12 cellular contexts compared by ENCODE assay signal in the genomic region with DNA sequence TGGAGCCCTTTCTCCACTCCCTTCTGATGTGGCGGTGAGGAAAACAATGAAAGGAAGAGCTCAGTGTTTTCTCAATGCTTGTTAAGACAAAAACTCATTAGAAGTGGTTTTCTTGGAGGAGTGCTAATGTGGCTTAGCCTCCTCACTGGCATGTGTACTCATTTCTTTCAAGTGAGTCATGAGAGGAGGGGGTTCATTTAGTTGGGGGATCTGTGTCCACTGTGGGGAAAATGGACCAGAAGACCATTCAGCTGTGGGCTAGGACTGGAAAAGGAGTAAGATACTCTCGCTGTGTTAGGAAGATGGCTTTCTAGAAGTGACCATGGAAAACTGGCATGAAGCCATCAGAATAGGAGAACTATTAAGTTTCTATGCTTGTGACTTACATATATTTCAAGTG. TPM values are rescaled to one million over a fixed set of nuclear protein-coding genes. Genes with fewer than 3 reads are reported as not detected.
DNase-seq lines count a peak whose midpoint lies in the region; ATAC-seq and TF ChIP-seq lines count a peak whose summit lies in the region.
"Had no signal": no experiment of that assay in that cellular context is flagged by ENCODE, and none has a peak within 500 bp of the region (broad histone marks: within the 10 kb centered on the region; RNA-seq: fewer than 3 reads in every experiment).

No MANE protein-coding gene starts in this region.

- H3K27ac Mint-ChIP-seq in natural killer cell treated with Interleukin-12 subunit alpha and Interleukin-12 subunit beta and Interleukin-15 and Interleukin-18, amount 100 ng/mL, for 72 hours, result peak overlapping the region; percentile 52 to 78
- H3K27ac Mint-ChIP-seq: endodermal cell had no signal

- DNase-seq in HT1080 (ENCODE audit: low read depth) (peak; percentile 43), breast epithelium (ENCODE audit: low spot score in 2 of 2) (no peak), posterior cingulate gyrus (no peak), D341Med (ENCODE audit: low spot score) (no peak), NCI-H1417 treated with DMSO at 0.1 percent for 48 hours (lab: John Stamatoyannopoulos, UW) (no peak)
- no peak for DNase-seq in natural killer cell treated with Interleukin-12 subunit alpha and Interleukin-12 subunit beta and Interleukin-15 and Interleukin-18, amount 100 ng/mL, for 72 hours (ENCODE audit: low spot score)
- DNase-seq in stimulated activated CD4-positive, alpha-beta T cell treated with anti-CD3 and anti-CD28 coated beads, Interleukin-15, amount 100 ng/mL, for 24 hours, result no peak
- DNase-seq: endodermal cell had no signal

- no peak for TF ChIP-seq POLR2A in breast epithelium (IDR thresholded peaks at IDR 0.05)

- H3K27ac ChIP-seq in ACC112 (ENCODE audit: low read depth, low read length) (peak overlapping the region; percentile 37), breast epithelium (peak overlapping the region; percentile 7 to 15)
- H3K27ac ChIP-seq: BLaER1, VCaP had no signal

- no peak overlapping the region for H2AFZ ChIP-seq in ACC112 (ENCODE audit: low read length, unreplicated experiment)

- H3K4me1 Mint-ChIP-seq in natural killer cell treated with Interleukin-12 subunit alpha and Interleukin-12 subunit beta and Interleukin-15 and Interleukin-18, amount 100 ng/mL, for 72 hours (ENCODE audit: low read depth in 2 of 2), result peaks cover 33 to 43% of the 10 kb centered on the region in 2 donors
- H3K4me1 Mint-ChIP-seq: neural crest cell had no signal

- no peaks in the 10 kb centered on the region for H3K27me3 Mint-ChIP-seq in natural killer cell treated with Interleukin-12 subunit alpha and Interleukin-12 subunit beta and Interleukin-15 and Interleukin-18, amount 100 ng/mL, for 72 hours

- no peak for TF ChIP-seq CTCF in breast epithelium (IDR thresholded peaks at IDR 0.05)

- intact Hi-C loops in breast epithelium (cut with DNase I; ENCODE audit: low total_unique reads), result no loop called here
- intact Hi-C loops in posterior cingulate gyrus (cut with DNase I), result loop anchor here (10.0 kb wide), 1 partner anchor 136 kb away; a partner anchor contains a TSS

- no peak overlapping the region for H3K4me3 Mint-ChIP-seq in natural killer cell treated with Interleukin-12 subunit alpha and Interleukin-12 subunit beta and Interleukin-15 and Interleukin-18, amount 100 ng/mL, for 72 hours
- H3K4me3 Mint-ChIP-seq: endodermal cell, neural crest cell had no signal

- H3K4me1 ChIP-seq in ACC112 (ENCODE audit: control insufficient read depth, insufficient read depth, low read length, unreplicated experiment), result peaks cover 52% of the 10 kb centered on the region
- H3K4me1 ChIP-seq in breast epithelium, result peaks cover 0 to 12% of the 10 kb centered on the region in 2 donors

- no peak for ATAC-seq in natural killer cell treated with Interleukin-12 subunit alpha and Interleukin-12 subunit beta and Interleukin-15 and Interleukin-18, amount 100 ng/mL, for 72 hours

- H3K9me3 Mint-ChIP-seq in natural killer cell treated with Interleukin-12 subunit alpha and Interleukin-12 subunit beta and Interleukin-15 and Interleukin-18, amount 100 ng/mL, for 72 hours, result no peaks in the 10 kb centered on the region
- H3K9me3 Mint-ChIP-seq: endodermal cell, neural crest cell had no signal

- H3K36me3 Mint-ChIP-seq in natural killer cell treated with Interleukin-12 subunit alpha and Interleukin-12 subunit beta and Interleukin-15 and Interleukin-18, amount 100 ng/mL, for 72 hours, result peaks cover 4% of the 10 kb centered on the region

- H3K9me3 ChIP-seq in breast epithelium, result no peaks in the 10 kb centered on the region
- H3K9me3 ChIP-seq: BLaER1 had no signal

- peaks cover 15% of the 10 kb centered on the region for H3K36me3 ChIP-seq in ACC112 (ENCODE audit: insufficient read depth, low read length)
- peaks cover 4% of the 10 kb centered on the region for H3K36me3 ChIP-seq in breast epithelium

- H3K27me3 ChIP-seq in ACC112 (ENCODE audit: insufficient read depth, low read length), result no peaks in the 10 kb centered on the region
- no peaks in the 10 kb centered on the region for H3K27me3 ChIP-seq in breast epithelium
- H3K27me3 ChIP-seq: BLaER1 had no signal

- H3K4me3 ChIP-seq in ACC112 (ENCODE audit: low read depth, low read length) (no peak overlapping the region; the same call in 1 of the 2 replicates), breast epithelium (peak overlapping the region in 1 of 3 donors; percentile 3)
- H3K4me3 ChIP-seq: BLaER1 had no signal

- H3K79me2 ChIP-seq in ACC112 (ENCODE audit: control insufficient read depth, insufficient read depth, low read length, unreplicated experiment), result peaks cover 97% of the 10 kb centered on the region

RNA-seq across cellular contexts. Expression of a gene that starts 23.5 kb away (rescaled TPM):
- total RNA-seq in HT1080 (2014; rRNA removed; shearing (Covaris generic)), result 6.0 and 7.3 TPM in 2 replicates
- 13.9 and 18.8 TPM in 2 replicates for polyA plus RNA-seq in HT1080 (2015; cell fraction: cytosol; rRNA removed)
- polyA plus RNA-seq in HT1080 (2015; cell fraction: nucleus; rRNA removed), result 13.8 and 15.5 TPM in 2 replicates
- 100 to 1,000 TPM; 129 to 223 (median 206) TPM for total RNA-seq in breast epithelium
- 1 to 10 TPM; 3.3 to 4.0 TPM for total RNA-seq in natural killer cell treated with Interleukin-12 subunit alpha and Interleukin-12 subunit beta and Interleukin-15 and Interleukin-18, amount 100 ng/mL, for 72 hours

Comparison
In these comparisons a context has a peak if more than half of its experiments do, and no peak if none do; other contexts are left out.
1. RNA of a gene that starts 23.5 kb away (total RNA-seq): 129 to 223 TPM in breast epithelium; 6.0 to 7.3 TPM in HT1080 and 3.3 to 4.0 TPM in natural killer cell treated with Interleukin-12 subunit alpha and Interleukin-12 subunit beta and Interleukin-15 and Interleukin-18, amount 100 ng/mL, for 72 hours; every median in the first group is over 10 times any median in the second.